ENCODE assay signal across 1 cellular context in the genomic region with DNA sequence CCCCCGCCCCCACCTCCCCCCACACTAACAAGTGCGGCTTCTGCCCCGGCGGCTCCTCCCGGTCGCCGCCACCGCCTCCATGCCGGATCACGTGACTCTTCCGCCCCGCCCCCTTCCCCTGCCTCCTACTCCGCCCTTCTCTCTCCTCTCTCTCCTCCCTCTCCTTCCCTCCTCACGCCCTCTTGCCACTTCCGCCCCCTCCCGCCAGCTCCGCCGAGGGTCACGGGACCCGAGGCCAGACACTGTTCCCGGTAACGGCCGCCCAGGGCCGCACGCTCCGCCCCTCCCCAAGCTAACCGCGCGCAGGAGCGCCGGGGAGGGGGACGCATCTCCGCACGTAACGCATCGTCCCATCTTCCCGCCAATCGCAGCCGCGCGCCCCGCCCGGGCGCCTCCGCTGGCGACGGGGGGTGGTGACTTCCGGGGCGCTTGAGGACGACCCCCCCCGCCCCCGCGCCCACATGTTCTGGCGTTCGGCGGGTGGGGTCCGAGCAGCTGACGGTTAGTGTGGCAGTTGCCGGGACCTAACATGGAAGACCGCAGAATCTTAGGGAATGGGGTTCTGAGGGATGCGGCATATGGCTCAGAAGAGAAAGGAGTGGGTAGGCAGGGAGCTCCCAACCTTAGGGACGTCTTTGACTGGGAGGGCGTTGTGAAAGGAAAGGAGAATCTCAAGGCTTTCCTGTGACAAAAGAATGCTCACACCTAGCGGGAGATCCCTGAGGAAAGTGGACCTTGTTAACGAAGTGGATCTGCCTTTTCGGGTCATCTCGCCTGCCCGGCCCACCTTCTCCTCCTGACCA.
A peak's percentile ranks its signal among the peaks of the same experiment; 100 is the strongest.
TF ChIP-seq lines count a peak whose summit lies in the region.

Gene USP32 (minus strand): TSS at position 92 of the 803 bp plus-strand sequence. CDS start 194 bp downstream, outside the sequence.

TF ChIP-seq in K562, 482 proteins besides CTCF, POLR2A, EP300 and RAD21 (continued from another document and continues in another):
- TF ChIP-seq ATF6 (CRISPR knock-in tag; IDR thresholded peaks at IDR 0.05) (peak; percentile 90; the same call in 1 of the 2 replicates), MLLT1 (IDR thresholded peaks at IDR 0.05) (peak; percentile 38 to 56; a peak in 1 of 4 replicates), ETV6 (IDR thresholded peaks at IDR 0.05; ENCODE audit: borderline replicate concordance in 1 of 2, low read depth in 2 of 2, low read length in 1 of 2) (peak; percentile 40 to 74; a peak in 2 of 4 replicates), ETV6 (CRISPR knock-in tag; IDR thresholded peaks at IDR 0.05; ENCODE audit: borderline replicate concordance) (no peak), MLX (CRISPR knock-in tag; conservative IDR thresholded peaks at IDR 0.05) (no peak), MBD1 (CRISPR knock-in tag; IDR thresholded peaks at IDR 0.05) (no peak), MCM3 (IDR thresholded peaks at IDR 0.05) (no peak), NKRF (IDR thresholded peaks at IDR 0.05; ENCODE audit: borderline replicate concordance) (peak; percentile 95), MAZ (CRISPR knock-in tag; conservative IDR thresholded peaks at IDR 0.05 in 1 of 2, IDR thresholded peaks at IDR 0.05 in 1 of 2) (peak; percentile 99 to 100), STAG1 (CRISPR knock-in tag; IDR thresholded peaks at IDR 0.05; ENCODE audit: borderline replicate concordance) (no peak), ARID4B (CRISPR knock-in tag; IDR thresholded peaks at IDR 0.05) (peak; percentile 89), EP400 (IDR thresholded peaks at IDR 0.05) (peak; percentile 97), SREBF1 (IDR thresholded peaks at IDR 0.05; ENCODE audit: borderline replicate concordance, low read depth, low read length) (peak; percentile 85; the same call in 1 of the 2 replicates), CBX5 (IDR thresholded peaks at IDR 0.05; ENCODE audit: borderline replicate concordance, low read depth) (no peak), BRD9 (IDR thresholded peaks at IDR 0.05; ENCODE audit: low read depth, partially characterized antibody) (peak; percentile 83), JUNB (CRISPR knock-in tag; conservative IDR thresholded peaks at IDR 0.05) (no peak), MCM2 (IDR thresholded peaks at IDR 0.05; ENCODE audit: low read depth) (no peak), CREB1 (IDR thresholded peaks at IDR 0.05) (peak; percentile 85), CREB1 (CRISPR knock-in tag; IDR thresholded peaks at IDR 0.05) (peak; percentile 86), ZNF282 (CRISPR knock-in tag; IDR thresholded peaks at IDR 0.05) (no peak), FOXJ2 (tag; IDR thresholded peaks at IDR 0.05) (peak; percentile 52; the same call in 1 of the 2 replicates), CSDE1 (IDR thresholded peaks at IDR 0.05) (no peak), ZC3H11A (IDR thresholded peaks at IDR 0.05; ENCODE audit: low read depth, low read length) (0 out of 2 replicates have a peak, but pooled peaks have one; percentile 22), ZNF175 (CRISPR knock-in tag; IDR thresholded peaks at IDR 0.05; ENCODE audit: low read depth) (no peak), ZNF253 (CRISPR knock-in tag; conservative IDR thresholded peaks at IDR 0.05) (no peak), LCOR (CRISPR knock-in tag; IDR thresholded peaks at IDR 0.05) (peak; percentile 76; the same call in 1 of the 2 replicates), CHCHD3 (CRISPR knock-in tag; IDR thresholded peaks at IDR 0.05) (no peak), TCF7L2 (IDR thresholded peaks at IDR 0.05; ENCODE audit: low read depth, low read length) (no peak), TCF7 (IDR thresholded peaks at IDR 0.05; ENCODE audit: borderline replicate concordance) (no peak), ZMIZ1 (IDR thresholded peaks at IDR 0.05; ENCODE audit: low read depth in 2 of 2, low read length in 2 of 2) (peak in 1 of 2 experiments; percentile 13; a peak in 1 of 4 replicates), SIRT6 (IDR thresholded peaks at IDR 0.05; ENCODE audit: low read depth, low read length) (no peak), THRAP3 (IDR thresholded peaks at IDR 0.05; ENCODE audit: borderline replicate concordance) (no peak), POLR2B (IDR thresholded peaks at IDR 0.05; ENCODE audit: low read depth, partially characterized antibody) (peak; percentile 91), MNT (conservative IDR thresholded peaks at IDR 0.05) (peak; percentile 95 to 98), KDM2B (CRISPR knock-in tag; IDR thresholded peaks at IDR 0.05) (no peak), ZFP1 (CRISPR knock-in tag; IDR thresholded peaks at IDR 0.05) (no peak), SNRNP70 (optimal IDR thresholded peaks at IDR 0.05; ENCODE audit: low read depth, low read length) (no peak), ESRRA (IDR thresholded peaks at IDR 0.05; ENCODE audit: borderline replicate concordance, low read depth) (peak; percentile 85), ESRRB (CRISPR knock-in tag; IDR thresholded peaks at IDR 0.05; ENCODE audit: borderline replicate concordance) (no peak)
